In genomic region chr6:134397674-134398073, GRCh38 we compare ENCODE assay signal across 27 cellular contexts.
"Had no signal": no experiment of that assay in that cellular context is flagged by ENCODE, and none has a peak within 500 bp of the region (broad histone marks: within the 10 kb centered on the region; RNA-seq: fewer than 3 reads in every experiment).

No MANE protein-coding gene starts in this region.

- H3K27me3 ChIP-seq: ascending aorta, cardiac muscle cell, esophagus muscularis mucosa, hepatocyte, thyroid gland, upper lobe of left lung, vagina had no signal

- H3K27ac Mint-ChIP-seq: T-helper 17 cell had no signal

- H3K4me3 ChIP-seq: ascending aorta, cardiac muscle cell, coronary artery, esophagus muscularis mucosa, hepatocyte, left ventricle myocardium inferior, lung, mucosa of descending colon, thyroid gland, upper lobe of left lung, vagina had no signal

- DNase-seq: activated CD8-positive, alpha-beta memory T cell treated with anti-CD3 and anti-CD28 coated beads for 24 hours; activated effector memory CD4-positive, alpha-beta T cell treated with Interleukin-2 at 50 U/mL for 16 hours; glutamatergic neuron; islet precursor cell; left ventricle myocardium inferior; mucosa of descending colon; retina; small intestine; stimulated activated CD4-positive, alpha-beta T cell treated with anti-CD3 and anti-CD28 coated beads, Interleukin-4, amount 100 ng/mL, for 24 hours; T-helper 17 cell; T1000; thyroid gland; WERI-Rb-1 had no signal

- H3K27ac ChIP-seq: ascending aorta, cardiac muscle cell, coronary artery, esophagus muscularis mucosa, hepatocyte, left ventricle myocardium inferior, thyroid gland, upper lobe of left lung, vagina, WERI-Rb-1 had no signal

- H3K4me3 Mint-ChIP-seq: activated naive CD8-positive, alpha-beta T cell; brain; natural killer cell treated with Interleukin-12 subunit alpha and Interleukin-12 subunit beta and Interleukin-15 and Interleukin-18, amount 100 ng/mL, for 72 hours; stimulated activated effector memory CD8-positive, alpha-beta T cell treated with anti-CD3 and anti-CD28 coated beads, Interleukin-12 subunit alpha, Interleukin-12 subunit beta, amount 100 ng/mL, for 72 hours; stimulated activated naive CD8-positive, alpha-beta T cell treated with anti-CD3 and anti-CD28 coated beads, Interleukin-15, amount 100 ng/mL, for 72 hours; T-helper 17 cell had no signal

- H3K4me1 ChIP-seq: ascending aorta, esophagus muscularis mucosa, left ventricle myocardium inferior, thyroid gland, upper lobe of left lung had no signal

- ATAC-seq: sciatic nerve had no signal

- H3K27me3 Mint-ChIP-seq: activated naive CD8-positive, alpha-beta T cell; brain; stimulated activated naive CD8-positive, alpha-beta T cell treated with anti-CD3 and anti-CD28 coated beads, Interleukin-15, amount 100 ng/mL, for 72 hours; T-helper 17 cell had no signal

- H3K9me3 ChIP-seq: ascending aorta, esophagus muscularis mucosa, left ventricle myocardium inferior, mucosa of descending colon, thyroid gland, upper lobe of left lung, vagina had no signal

- H3K9me3 Mint-ChIP-seq: brain; natural killer cell treated with Interleukin-12 subunit alpha and Interleukin-12 subunit beta and Interleukin-15 and Interleukin-18, amount 100 ng/mL, for 72 hours; stimulated activated effector memory CD8-positive, alpha-beta T cell treated with anti-CD3 and anti-CD28 coated beads, Interleukin-12 subunit alpha, Interleukin-12 subunit beta, amount 100 ng/mL, for 72 hours; stimulated activated naive CD8-positive, alpha-beta T cell treated with anti-CD3 and anti-CD28 coated beads, Interleukin-15, amount 100 ng/mL, for 72 hours had no signal

- H3K36me3 ChIP-seq: ascending aorta, cardiac muscle cell, esophagus muscularis mucosa, left ventricle myocardium inferior, thyroid gland, upper lobe of left lung, vagina, WERI-Rb-1 had no signal

- H3K36me3 Mint-ChIP-seq: activated naive CD8-positive, alpha-beta T cell; brain; natural killer cell treated with Interleukin-12 subunit alpha and Interleukin-12 subunit beta and Interleukin-15 and Interleukin-18, amount 100 ng/mL, for 72 hours; stimulated activated effector memory CD8-positive, alpha-beta T cell treated with anti-CD3 and anti-CD28 coated beads, Interleukin-12 subunit alpha, Interleukin-12 subunit beta, amount 100 ng/mL, for 72 hours had no signal
